In the genomic region with DNA sequence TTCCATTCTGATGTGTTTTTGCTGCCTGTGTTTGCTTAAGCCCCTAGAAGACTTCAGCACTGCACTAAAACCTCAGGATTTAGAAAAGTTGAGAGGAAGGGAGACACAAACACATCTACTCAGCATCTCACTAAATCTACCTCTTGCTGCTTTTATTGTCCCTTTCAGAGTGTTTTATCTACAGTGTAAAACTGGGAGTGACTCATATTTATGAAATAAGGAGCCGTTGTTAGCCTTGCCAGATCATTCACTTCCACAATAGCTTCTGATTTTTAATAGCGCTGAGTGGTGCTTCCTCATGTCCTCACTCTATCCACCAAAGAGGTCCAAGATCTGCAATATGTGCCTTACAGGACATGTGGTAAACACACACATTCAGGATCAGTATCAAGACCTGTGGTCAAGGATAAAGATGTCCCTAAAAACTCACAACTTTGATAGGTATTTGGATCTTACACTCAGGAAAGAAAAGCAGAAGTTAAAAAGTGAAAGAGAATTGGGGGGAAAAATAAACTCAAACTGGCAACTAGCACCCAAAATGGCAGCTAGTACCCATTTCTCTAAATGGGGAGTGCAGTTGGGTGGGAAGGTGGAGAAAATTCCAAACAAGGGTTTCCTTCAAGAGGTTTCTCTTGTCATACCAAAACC, we compare ENCODE assay signal across 9 cellular contexts. TPM values are rescaled to one million over a fixed set of nuclear protein-coding genes. Genes with fewer than 3 reads are reported as not detected.
A peak's percentile ranks its signal among the peaks of the same experiment; 100 is the strongest.
DNase-seq lines count a peak whose midpoint lies in the region; ATAC-seq lines count a peak whose summit lies in the region.
"Had no signal": no experiment of that assay in that cellular context is flagged by ENCODE, and none has a peak within 500 bp of the region (broad histone marks: within the 10 kb centered on the region; RNA-seq: fewer than 3 reads in every experiment).

No MANE protein-coding gene starts in this region.

- peaks cover 3% of the 10 kb centered on the region; the same call in 1 of the 2 replicates for H3K9me3 ChIP-seq in SJSA1 (replicated peaks)
- H3K9me3 ChIP-seq: thoracic aorta had no signal

- peaks cover 13 to 30% (median 23%) of the 10 kb centered on the region in 3 donors for H3K36me3 Mint-ChIP-seq in immature natural killer cell

- peak overlapping the region; percentile 67 to 86 (median 75) for H3K4me3 Mint-ChIP-seq in immature natural killer cell

- peak overlapping the region; percentile 76 to 94 (median 90) for H3K27ac Mint-ChIP-seq in immature natural killer cell

- peaks cover 0 to 5% (median 0%) of the 10 kb centered on the region in 6 donors for H3K9me3 Mint-ChIP-seq in immature natural killer cell

- H3K4me1 Mint-ChIP-seq in immature natural killer cell: peaks cover 77 to 100% of the 10 kb centered on the region in 2 donors

- DNase-seq in EH (ENCODE audit: low read depth) (peak; percentile 53), SJSA1 (ENCODE audit: low read depth in 1 of 2, low spot score in 2 of 2) (no peak), immature natural killer cell (no peak), HuH-7 (ENCODE audit: low spot score) (no peak), pons (ENCODE audit: low spot score) (no peak), NCI-H1105 treated with DMSO at 0.1 percent for 48 hours (lab: John Stamatoyannopoulos, UW) (no peak)
- DNase-seq in activated effector memory CD4-positive, alpha-beta T cell treated with Interleukin-2 at 50 U/mL for 16 hours: no peak

- H3K36me3 ChIP-seq in SJSA1: 0 out of 2 replicates have a peak, but pooled peaks cover 8% of the 10 kb centered on the region
- H3K36me3 ChIP-seq: thoracic aorta had no signal

- H3K27me3 ChIP-seq in SJSA1 (replicated peaks): no peaks in the 10 kb centered on the region

- peak overlapping the region; percentile 15; the same call in 1 of the 2 replicates for H3K27ac ChIP-seq in SJSA1

- H3K4me1 ChIP-seq in SJSA1 (replicated peaks): peaks cover 77% of the 10 kb centered on the region

- peak; percentile 19 for ATAC-seq in GM21786 (IDR thresholded peaks at IDR 0.05; ENCODE audit: unreplicated experiment)

- no peak overlapping the region for H3K4me3 ChIP-seq in SJSA1
- H3K4me3 ChIP-seq: thoracic aorta had no signal

- H3K27me3 Mint-ChIP-seq in immature natural killer cell (ENCODE audit: low read depth in 3 of 3): peaks cover 0 to 3% (median 1%) of the 10 kb centered on the region in 3 donors

RNA-seq across cellular contexts. Expression of a gene that starts 16.1 kb away (rescaled TPM):
- 12.4 and 15.8 TPM in 2 replicates for total RNA-seq in SJSA1 (2014; rRNA removed; shearing (Covaris generic))
- 10 to 100 TPM; 10.7 to 25.6 (median 14.7) TPM for polyA plus RNA-seq in immature natural killer cell
